In genomic region chr9:26530841-26531240, GRCh38 we compare ENCODE assay signal across 6 cellular contexts.
"Had no signal": no experiment of that assay in that cellular context is flagged by ENCODE, and none has a peak within 500 bp of the region (broad histone marks: within the 10 kb centered on the region; RNA-seq: fewer than 3 reads in every experiment).

No MANE protein-coding gene starts in this region.

- DNase-seq: H9, HCEC 1CT had no signal

- H3K4me1 Mint-ChIP-seq: GM23338, H9, IgD-negative memory B cell had no signal

- H3K4me2 ChIP-seq: GM23338 had no signal

- H3K4me3 ChIP-seq: GM23338 had no signal

- H2AFZ ChIP-seq: GM23338 had no signal

- ATAC-seq: GM23338, HepG2 had no signal

- H3K27ac Mint-ChIP-seq: GM23338, H9, IgD-negative memory B cell had no signal

- H3K9me3 Mint-ChIP-seq: GM23338, H9 had no signal

- H3K27ac ChIP-seq: HL-60 had no signal

- H3K27me3 Mint-ChIP-seq: IgD-negative memory B cell had no signal

- H3K4me3 Mint-ChIP-seq: GM23338, H9, IgD-negative memory B cell had no signal
